Comparison of ENCODE assay signal across 14 cellular contexts in the genomic region with DNA sequence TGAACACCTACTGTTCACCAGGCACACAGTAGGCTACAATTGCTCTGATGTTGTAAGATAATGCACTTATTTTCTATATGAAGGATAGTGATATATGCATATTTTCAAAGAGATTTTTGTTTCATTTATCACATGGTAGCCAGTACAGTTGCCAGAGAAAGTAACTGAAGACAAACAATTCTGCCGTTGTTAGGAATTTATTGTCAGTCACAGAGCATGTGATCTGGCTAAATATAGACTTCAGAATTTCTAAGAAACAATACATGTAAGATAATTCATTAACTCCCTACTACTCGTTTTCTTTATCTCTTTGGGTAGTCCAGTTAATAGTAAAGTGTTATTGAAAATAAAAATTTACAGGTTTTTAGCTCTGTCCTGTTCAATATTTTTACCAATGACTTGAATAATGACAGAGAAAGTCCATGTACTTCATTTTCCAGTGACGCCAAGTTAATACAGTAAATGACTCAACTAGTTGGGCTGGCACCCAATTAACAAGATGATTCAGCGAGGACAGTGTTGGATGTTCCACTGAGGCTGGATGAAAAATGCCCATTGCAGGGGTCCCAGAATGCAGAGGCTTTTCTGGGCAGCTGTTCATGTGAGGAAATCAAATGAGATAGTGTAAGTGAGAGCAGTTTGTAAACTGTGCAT. TPM values are rescaled to one million over a fixed set of nuclear protein-coding genes. Genes with fewer than 3 reads are reported as not detected.
DNase-seq lines count a peak whose midpoint lies in the region; ATAC-seq and TF ChIP-seq lines count a peak whose summit lies in the region.
"Had no signal": no experiment of that assay in that cellular context is flagged by ENCODE, and none has a peak within 500 bp of the region (broad histone marks: within the 10 kb centered on the region; RNA-seq: fewer than 3 reads in every experiment).

No MANE protein-coding gene starts in this region.

- no peak for TF ChIP-seq EP300 in SK-N-SH (IDR thresholded peaks at IDR 0.05; ENCODE audit: borderline replicate concordance in 1 of 2, low read depth in 1 of 2, low read length in 1 of 2)

- H4K20me1 ChIP-seq in SK-N-SH (ENCODE audit: insufficient read depth), result no peaks in the 10 kb centered on the region

- H3K4me3 ChIP-seq in SK-N-SH (ENCODE audit: low read depth in 2 of 2, low read length in 1 of 2) (no peak overlapping the region), fibroblast of mammary gland (ENCODE audit: control insufficient read depth, low read depth, low read length) (no peak overlapping the region), skeletal muscle satellite cell (ENCODE audit: low read length) (no peak overlapping the region), colonic mucosa (no peak overlapping the region)

- ATAC-seq in SK-N-SH treated with all-trans-retinoic acid at 6 μM for 48 hours (no peak), T-helper 17 cell (no peak), GM18502 (IDR thresholded peaks at IDR 0.05; ENCODE audit: poor library complexity, unreplicated experiment) (no peak)

- H2AFZ ChIP-seq in SK-N-SH (ENCODE audit: low read depth), result no peak overlapping the region

- H3K4me1 Mint-ChIP-seq in T-helper 17 cell, result peaks cover 15% of the 10 kb centered on the region

- H3K27me3 ChIP-seq in SK-N-SH (ENCODE audit: insufficient read depth) (peaks cover 19% of the 10 kb centered on the region; the same call in 1 of the 2 replicates), skeletal muscle satellite cell (ENCODE audit: control insufficient read depth, insufficient read depth, low read length) (peaks cover 10% of the 10 kb centered on the region), colonic mucosa (peaks cover 7% of the 10 kb centered on the region)

- H3K27ac Mint-ChIP-seq in T-helper 17 cell, result peak overlapping the region; percentile 4
- H3K27ac Mint-ChIP-seq: activated T-helper 2 cell treated with anti-CD3 and anti-CD28 coated beads, Interferon-gamma antibody, Interleukin-2, Interleukin-4, amounts not matched to agents 10 μg/mL and 5 μg/mL and 100 μg/mL, durations not matched to agents 14 hours and 24 hours and 36 hours; memory B cell had no signal

- TF ChIP-seq CTCF in SK-N-SH (IDR thresholded peaks at IDR 0.05) (no peak), fibroblast of mammary gland (conservative IDR thresholded peaks at IDR 0.05; ENCODE audit: control insufficient read depth, insufficient read depth, low read depth, low read length) (no peak), colonic mucosa (IDR thresholded peaks at IDR 0.05) (no peak)

- POLR2A ChIA-PET in SK-N-SH (lab: Yijun Ruan, JAX), result no interaction called here

- no peak overlapping the region for H3K9ac ChIP-seq in SK-N-SH
- H3K9ac ChIP-seq in skeletal muscle satellite cell (ENCODE audit: low read depth, low read length), result peak overlapping the region; percentile 33
- H3K9ac ChIP-seq in colonic mucosa (ENCODE audit: low read depth in 2 of 2, low read length in 2 of 2), result no peak overlapping the region

- H3K27me3 Mint-ChIP-seq in T-helper 17 cell, result peaks cover 13% of the 10 kb centered on the region

- CTCF ChIA-PET in SK-N-SH (lab: Yijun Ruan, JAX), result interaction anchor here (1.5 kb wide), 1 partner anchor 800 kb away, joined by 3 read pairs; no protein-coding TSS in a partner anchor

- DNase-seq in SK-N-SH, result no peak
- no peak for DNase-seq in T-helper 17 cell
- peak; percentile 81 for DNase-seq in fibroblast of mammary gland (ENCODE audit: low read depth)
- DNase-seq in colonic mucosa, result no peak
- no peak for DNase-seq in DMS 273 treated with DMSO at 0.1 percent for 48 hours (lab: John Stamatoyannopoulos, UW)
- DNase-seq: GDM1, H7, NCI-H146, WERI-Rb-1 had no signal

- WGBS in SK-N-SH (ENCODE audit: low lambda C conversion rate), result 19% methylated on average over 4 of the region's 4 CpGs

- intact Hi-C loops in colonic mucosa (cut with DNase I), result no loop called here

- H3K4me1 ChIP-seq in SK-N-SH (ENCODE audit: control insufficient read depth in 1 of 2, insufficient read depth in 2 of 2, low read depth in 1 of 2, low read length in 1 of 2) (peaks cover 0 to 4% of the 10 kb centered on the region in 2 experiments; a peak in 2 of 4 replicates), skeletal muscle satellite cell (ENCODE audit: control insufficient read depth, insufficient read depth, low read length) (peaks cover 35% of the 10 kb centered on the region), colonic mucosa (peaks cover 5% of the 10 kb centered on the region)

- H3K4me2 ChIP-seq in SK-N-SH (peak overlapping the region; percentile 1; the same call in 1 of the 2 replicates), skeletal muscle satellite cell (ENCODE audit: low read length) (peak overlapping the region; percentile 22)

- peak overlapping the region in 1 of 2 experiments; percentile 10; a peak in 1 of 4 replicates for H3K27ac ChIP-seq in SK-N-SH (ENCODE audit: low read depth in 2 of 2, low read length in 1 of 2)
- no peak overlapping the region for H3K27ac ChIP-seq in colonic mucosa
- H3K27ac ChIP-seq: WERI-Rb-1 had no signal

- H3K36me3 Mint-ChIP-seq in T-helper 17 cell (ENCODE audit: low read depth), result peaks cover 2% of the 10 kb centered on the region
- H3K36me3 Mint-ChIP-seq: memory B cell had no signal

- H3K9me3 ChIP-seq in SK-N-SH (no peaks in the 10 kb centered on the region), T-helper 17 cell (ENCODE audit: control insufficient read depth, low read length, poor library complexity, severe bottlenecking) (no peaks in the 10 kb centered on the region), skeletal muscle satellite cell (replicated peaks; ENCODE audit: low read length) (no peaks in the 10 kb centered on the region), colonic mucosa (no peaks in the 10 kb centered on the region)

- H3K36me3 ChIP-seq in SK-N-SH (replicated peaks in 1 of 2; ENCODE audit: control insufficient read depth in 1 of 2, insufficient read depth in 2 of 2, low read length in 1 of 2), result no peaks in the 10 kb centered on the region
- H3K36me3 ChIP-seq in skeletal muscle satellite cell (ENCODE audit: insufficient read depth, low read length), result no peaks in the 10 kb centered on the region
- no peaks in the 10 kb centered on the region for H3K36me3 ChIP-seq in colonic mucosa
- H3K36me3 ChIP-seq: WERI-Rb-1 had no signal

- H3K4me3 Mint-ChIP-seq in T-helper 17 cell, result peak overlapping the region; percentile 7
- H3K4me3 Mint-ChIP-seq: memory B cell had no signal

- peaks cover 7% of the 10 kb centered on the region for H3F3A ChIP-seq in SK-N-SH (replicated peaks; ENCODE audit: insufficient read depth)

- no peak for TF ChIP-seq RAD21 in SK-N-SH (IDR thresholded peaks at IDR 0.05; ENCODE audit: low read length)

- no peaks in the 10 kb centered on the region for H3K79me2 ChIP-seq in SK-N-SH (ENCODE audit: insufficient read depth)

- H3K9me2 ChIP-seq in SK-N-SH, result no peaks in the 10 kb centered on the region

TF ChIP-seq in SK-N-SH, 30 proteins besides CTCF, POLR2A, EP300 and RAD21:
- 0 out of 2 replicates have a peak, but pooled peaks have one; percentile 5 for TF ChIP-seq JUND (IDR thresholded peaks at IDR 0.05)
- TF ChIP-seq EZH2phosphoT487 (IDR thresholded peaks at IDR 0.05; ENCODE audit: borderline replicate concordance, low read depth), result no peak
- peak; percentile 22; the same call in 1 of the 2 replicates for TF ChIP-seq NFIC (IDR thresholded peaks at IDR 0.05; ENCODE audit: borderline replicate concordance)
- peak; percentile 28; the same call in 1 of the 2 replicates for TF ChIP-seq FOSL2 (IDR thresholded peaks at IDR 0.05; ENCODE audit: borderline replicate concordance, low read depth)
TF ChIP-seq in SK-N-SH: peak in this region for 3.

TF ChIP-seq in SK-N-SH treated with all-trans-retinoic acid at 6 μM for 48 hours, 23 proteins besides CTCF, POLR2A, EP300 and RAD21:
- TF ChIP-seq, protein P1, sequence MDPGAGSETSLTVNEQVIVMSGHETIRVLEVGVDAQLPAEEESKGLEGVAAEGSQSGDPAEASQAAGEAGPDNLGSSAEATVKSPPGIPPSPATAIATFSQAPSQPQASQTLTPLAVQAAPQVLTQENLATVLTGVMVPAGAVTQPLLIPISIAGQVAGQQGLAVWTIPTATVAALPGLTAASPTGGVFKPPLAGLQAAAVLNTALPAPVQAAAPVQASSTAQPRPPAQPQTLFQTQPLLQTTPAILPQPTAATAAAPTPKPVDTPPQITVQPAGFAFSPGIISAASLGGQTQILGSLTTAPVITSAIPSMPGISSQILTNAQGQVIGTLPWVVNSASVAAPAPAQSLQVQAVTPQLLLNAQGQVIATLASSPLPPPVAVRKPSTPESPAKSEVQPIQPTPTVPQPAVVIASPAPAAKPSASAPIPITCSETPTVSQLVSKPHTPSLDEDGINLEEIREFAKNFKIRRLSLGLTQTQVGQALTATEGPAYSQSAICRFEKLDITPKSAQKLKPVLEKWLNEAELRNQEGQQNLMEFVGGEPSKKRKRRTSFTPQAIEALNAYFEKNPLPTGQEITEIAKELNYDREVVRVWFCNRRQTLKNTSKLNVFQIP (CRISPR knock-in tag; IDR thresholded peaks at IDR 0.05; ENCODE audit: borderline replicate concordance, low read depth), result no peak
- TF ChIP-seq BACH2 (CRISPR knock-in tag; IDR thresholded peaks at IDR 0.05; ENCODE audit: borderline replicate concordance), result no peak
- TF ChIP-seq ZFP30 (CRISPR knock-in tag; IDR thresholded peaks at IDR 0.05), result no peak
- no peak for TF ChIP-seq ESRRG (CRISPR knock-in tag; IDR thresholded peaks at IDR 0.05)
- TF ChIP-seq ZC3H10 (CRISPR knock-in tag; IDR thresholded peaks at IDR 0.05), result no peak
- TF ChIP-seq PPARA (CRISPR knock-in tag; IDR thresholded peaks at IDR 0.05; ENCODE audit: borderline replicate concordance), result no peak
- no peak for TF ChIP-seq TOX (CRISPR knock-in tag; IDR thresholded peaks at IDR 0.05; ENCODE audit: borderline replicate concordance)
- no peak for TF ChIP-seq CSDC2 (CRISPR knock-in tag; IDR thresholded peaks at IDR 0.05)
- TF ChIP-seq, protein P2, sequence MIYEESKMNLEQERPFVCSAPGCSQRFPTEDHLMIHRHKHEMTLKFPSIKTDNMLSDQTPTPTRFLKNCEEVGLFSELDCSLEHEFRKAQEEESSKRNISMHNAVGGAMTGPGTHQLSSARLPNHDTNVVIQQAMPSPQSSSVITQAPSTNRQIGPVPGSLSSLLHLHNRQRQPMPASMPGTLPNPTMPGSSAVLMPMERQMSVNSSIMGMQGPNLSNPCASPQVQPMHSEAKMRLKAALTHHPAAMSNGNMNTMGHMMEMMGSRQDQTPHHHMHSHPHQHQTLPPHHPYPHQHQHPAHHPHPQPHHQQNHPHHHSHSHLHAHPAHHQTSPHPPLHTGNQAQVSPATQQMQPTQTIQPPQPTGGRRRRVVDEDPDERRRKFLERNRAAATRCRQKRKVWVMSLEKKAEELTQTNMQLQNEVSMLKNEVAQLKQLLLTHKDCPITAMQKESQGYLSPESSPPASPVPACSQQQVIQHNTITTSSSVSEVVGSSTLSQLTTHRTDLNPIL (CRISPR knock-in tag; IDR thresholded peaks at IDR 0.05; ENCODE audit: low read depth), result no peak

RNA-seq across cellular contexts. Expression of a gene that starts 35.6 kb away (rescaled TPM):
- not detected in 2 replicates for polyA plus RNA-seq in SK-N-SH (2012; rRNA removed)
- polyA plus RNA-seq in SK-N-SH (2012; cell fraction: cytosol; rRNA removed), result not detected in 2 replicates
- not detected in 2 replicates for polyA plus RNA-seq in SK-N-SH (2012; cell fraction: nucleus; rRNA removed)
- total RNA-seq in T-helper 17 cell (under 1 TPM in 1 of 2 donors, not detected in 1; 0.12 TPM), colonic mucosa (under 1 TPM in 1 of 2 donors, not detected in 1; 0.05 TPM)
- 1.5 and 1.7 TPM in 2 replicates for total RNA-seq in skeletal muscle satellite cell (2012; rRNA removed)
